ENCODE assay signal across 8 cellular contexts in genomic region chr1:39104158-39105060, GRCh38.
A peak's percentile ranks its signal among the peaks of the same experiment; 100 is the strongest.
DNase-seq lines count a peak whose midpoint lies in the region; ATAC-seq and TF ChIP-seq lines count a peak whose summit lies in the region.

No MANE protein-coding gene starts in this region.

- in situ Hi-C loops in G401 (cut with HindIII; ENCODE audit: low sequenced_read_pairs): no loop called here

- peak; percentile 42 for DNase-seq in G401 (ENCODE audit: low spot score)
- DNase-seq in NCI-H2227 treated with DMSO at 0.1 percent for 48 hours (lab: John Stamatoyannopoulos, UW): peak; percentile 58
- peak in 1 of 2 experiments; percentile 56 for DNase-seq in mesothelial cell of epicardium (ENCODE audit: low spot score in 2 of 2, unreplicated experiment in 2 of 2)
- DNase-seq in NCI-H2171 treated with DMSO at 0.1 percent for 48 hours (lab: John Stamatoyannopoulos, UW): no peak
- no peak for DNase-seq in kidney glomerular epithelial cell (lab: John Stamatoyannopoulos, UW)
- no peak for DNase-seq in stimulated activated CD4-positive, alpha-beta T cell treated with anti-CD3 and anti-CD28 coated beads, Interleukin-12 subunit alpha, Interleukin-12 subunit beta, amount 100 ng/mL, for 4 hours

- H3K36me3 ChIP-seq in ectodermal cell (ENCODE audit: control insufficient read depth, insufficient read depth, low read length): no peaks in the 10 kb centered on the region

- no peaks in the 10 kb centered on the region for H3K9me3 Mint-ChIP-seq in mesothelial cell of epicardium

- H3K36me3 Mint-ChIP-seq in mesothelial cell of epicardium: no peaks in the 10 kb centered on the region

- H3K27me3 Mint-ChIP-seq in mesothelial cell of epicardium (ENCODE audit: low read depth): no peaks in the 10 kb centered on the region

- ATAC-seq in GM21390 (IDR thresholded peaks at IDR 0.05; ENCODE audit: unreplicated experiment): no peak

- H3K27ac ChIP-seq in ectodermal cell (ENCODE audit: insufficient read depth, low read depth, low read length, poor library complexity, severe bottlenecking): peak overlapping the region; percentile 93

- H3K4me3 ChIP-seq in ectodermal cell (ENCODE audit: insufficient read depth, low read depth, low read length): peak overlapping the region; percentile 76

- TF ChIP-seq CTCF in mesothelial cell of epicardium (IDR thresholded peaks at IDR 0.05; ENCODE audit: unreplicated experiment): no peak

- H3K4me1 ChIP-seq in ectodermal cell (ENCODE audit: control insufficient read depth, insufficient read depth, low read length): peaks cover 40% of the 10 kb centered on the region

- H3K9me3 ChIP-seq in ectodermal cell (ENCODE audit: control insufficient read depth, low read length): no peaks in the 10 kb centered on the region

- peak overlapping the region; percentile 64 for H3K4me3 Mint-ChIP-seq in mesothelial cell of epicardium

- peak overlapping the region; percentile 91 for H3K27ac Mint-ChIP-seq in mesothelial cell of epicardium

- H3K4me1 Mint-ChIP-seq in mesothelial cell of epicardium: peaks cover 36% of the 10 kb centered on the region

- H3K27me3 ChIP-seq in ectodermal cell (ENCODE audit: control insufficient read depth, insufficient read depth, low read length, poor library complexity, severe bottlenecking): no peaks in the 10 kb centered on the region

- 16 to 18% methylated on average over 25 of the region's 25 CpGs for WGBS in ectodermal cell, 2 experiments

Comparison
In these comparisons a context has a peak if more than half of its experiments do, and no peak if none do; other contexts are left out.
1. DNase-seq: peak in G401 (single experiment) and NCI-H2227 treated with DMSO at 0.1 percent for 48 hours (single experiment); none in NCI-H2171 treated with DMSO at 0.1 percent for 48 hours (single experiment), kidney glomerular epithelial cell (single experiment) and stimulated activated CD4-positive, alpha-beta T cell treated with anti-CD3 and anti-CD28 coated beads, Interleukin-12 subunit alpha, Interleukin-12 subunit beta, amount 100 ng/mL, for 4 hours (single experiment).